Comparison of ENCODE assay signal across 8 cellular contexts in the genomic region with DNA sequence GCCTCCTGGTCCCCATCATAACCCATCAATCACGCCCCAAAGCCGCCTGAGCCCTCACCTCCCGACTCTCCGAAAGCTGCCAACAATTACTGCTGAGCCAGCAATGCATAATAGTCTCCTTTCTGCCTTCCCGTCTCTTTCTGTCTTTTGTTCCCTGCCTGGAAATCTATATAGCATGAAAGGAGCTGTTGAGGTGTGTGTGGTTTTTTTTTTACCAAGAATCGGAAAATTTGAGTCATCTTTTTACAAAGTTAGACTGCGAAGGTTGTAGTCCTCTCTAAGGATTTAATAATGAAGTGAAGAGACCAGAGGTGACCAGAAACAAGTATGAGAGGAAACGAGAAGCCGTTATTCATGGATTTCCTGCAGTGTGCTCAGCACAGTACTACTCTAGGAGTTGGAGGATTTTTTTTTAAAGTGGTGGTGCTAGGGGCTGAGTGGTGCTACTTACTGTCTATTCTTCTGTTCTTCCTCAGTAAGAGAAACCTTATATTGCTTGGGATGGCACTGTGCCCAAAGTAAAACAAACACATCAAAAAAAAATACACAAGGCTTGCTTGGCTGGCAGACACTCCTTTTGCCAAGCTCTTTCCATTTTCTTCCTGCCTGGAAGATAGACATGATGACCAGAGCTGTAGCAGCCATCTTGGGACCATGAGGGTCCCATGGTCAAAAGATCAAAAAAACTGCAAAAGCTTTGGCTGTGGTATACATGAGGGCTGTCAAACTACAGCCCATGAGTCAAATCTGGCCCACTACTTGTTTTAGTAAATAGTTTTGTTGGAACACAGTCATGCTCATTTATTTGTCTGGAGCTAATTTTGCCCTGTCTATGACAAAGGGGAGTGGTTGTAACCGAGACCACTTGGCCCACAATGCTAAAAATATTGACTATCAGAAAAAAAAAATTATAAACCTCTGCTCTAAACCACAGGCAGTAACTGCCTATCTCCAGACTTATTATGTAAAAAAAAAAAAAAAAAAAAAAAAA. TPM values are rescaled to one million over a fixed set of nuclear protein-coding genes. Genes with fewer than 3 reads are reported as not detected.
DNase-seq lines count a peak whose midpoint lies in the region; ATAC-seq, FAIRE-seq and TF ChIP-seq lines count a peak whose summit lies in the region.

No MANE protein-coding gene starts in this region.

- DNase-seq in COLO829 (ENCODE audit: low spot score), result peak; percentile 77
- peak; percentile 60 for DNase-seq in IMR-90
- DNase-seq in bronchial epithelial cell (ENCODE audit: low read depth), result no peak
- no peak for DNase-seq in neural progenitor cell (ENCODE audit: low spot score)
- DNase-seq in RWPE1 (ENCODE audit: low spot score), result no peak
- DNase-seq in AG08395 (ENCODE audit: low spot score), result no peak

- in situ Hi-C loops in IMR-90 (cut with MboI; ENCODE audit: low sequenced_read_pairs), result no loop called here

- no peak for TF ChIP-seq CTCF in IMR-90 (conservative IDR thresholded peaks at IDR 0.05; ENCODE audit: low read depth, low read length)
- no peak for TF ChIP-seq CTCF in bronchial epithelial cell (IDR thresholded peaks at IDR 0.05; ENCODE audit: insufficient read depth, low read length, severe bottlenecking)
- TF ChIP-seq CTCF in neural progenitor cell (IDR thresholded peaks at IDR 0.05), result no peak
- TF ChIP-seq CTCF in RWPE1 (conservative IDR thresholded peaks at IDR 0.05; ENCODE audit: low read depth), result no peak

- H3K79me1 ChIP-seq in IMR-90 (ENCODE audit: low read depth in 1 of 2, low read length in 2 of 2), result no peaks in the 10 kb centered on the region

- peak overlapping the region; percentile 11; the same call in 1 of the 3 replicates for H2BK15ac ChIP-seq in IMR-90 (ENCODE audit: low read depth, low read length)

- H3K4me1 ChIP-seq in IMR-90 (ENCODE audit: control insufficient read depth, insufficient read depth, low read length) (peaks cover 5% of the 10 kb centered on the region; the same call in 1 of the 2 replicates), neural progenitor cell (no peaks in the 10 kb centered on the region)

- peak overlapping the region; percentile 77 for H3K4ac ChIP-seq in IMR-90 (ENCODE audit: low read depth, low read length)

- CTCF ChIA-PET in IMR-90 (lab: Yijun Ruan, JAX), result interaction anchor here (0.6 to 1.8 kb wide), 13 partner anchors 8 to 258 kb away, joined by 3 to 24 read pairs (median 3); no protein-coding TSS in a partner anchor
- CTCF ChIA-PET in RWPE1 (lab: Yijun Ruan, JAX), result interaction anchor here (0.6 to 1.4 kb wide), 7 partner anchors 10 to 307 kb away, joined by 3 to 7 read pairs (median 4); no protein-coding TSS in a partner anchor

- TF ChIP-seq RAD21 in IMR-90 (IDR thresholded peaks at IDR 0.05; ENCODE audit: low read length), result no peak

- POLR2A ChIA-PET in IMR-90 (lab: Charles Lee; ENCODE audit: unreplicated experiment), result interaction anchor here (1.4 kb wide), 1 partner anchor 183 kb away, joined by 3 read pairs; no protein-coding TSS in a partner anchor
- POLR2A ChIA-PET in RWPE1 (lab: Yijun Ruan, JAX; ENCODE audit: low non-redundant PET), result interaction anchor here (0.6 to 0.7 kb wide), 2 partner anchors 45 to 110 kb away, joined by 3 to 4 read pairs; no protein-coding TSS in a partner anchor

- FAIRE-seq in bronchial epithelial cell (lab: Jason Lieb, UNC), result peak; percentile 13

- no peak overlapping the region for H4K5ac ChIP-seq in IMR-90 (ENCODE audit: low read depth, low read length)

- H3K27ac ChIP-seq in IMR-90 (ENCODE audit: insufficient read depth, low read length) (peak overlapping the region; percentile 13; the same call in 1 of the 2 replicates), neural progenitor cell (no peak overlapping the region), RWPE1 (no peak overlapping the region)

- H3K9me3 ChIP-seq in IMR-90 (ENCODE audit: control insufficient read depth, insufficient read depth, low read length) (no peaks in the 10 kb centered on the region; the same call in 1 of the 2 replicates), neural progenitor cell (ENCODE audit: low read depth) (no peaks in the 10 kb centered on the region)

- WGBS in IMR-90 (ENCODE audit: extremely low coverage in 2 of 2, insufficient read length in 1 of 2), 2 experiments, result 20% methylated on average over 2 of the region's 10 CpGs; no CpG with 5 or more reads in 1 of the 2 experiments

- H2BK5ac ChIP-seq in IMR-90 (ENCODE audit: low read depth, low read length, poor library complexity, severe bottlenecking), result no peak overlapping the region

- H3K18ac ChIP-seq in IMR-90 (ENCODE audit: low read depth, low read length), result peak overlapping the region; percentile 13; the same call in 1 of the 2 replicates

- H4K20me1 ChIP-seq in IMR-90 (ENCODE audit: insufficient read depth, low read length) (no peaks in the 10 kb centered on the region), neural progenitor cell (ENCODE audit: low read depth) (no peaks in the 10 kb centered on the region)

- peaks cover 14% of the 10 kb centered on the region for H3K4me1 Mint-ChIP-seq in neural progenitor cell

- peak overlapping the region; percentile 60; the same call in 1 of the 2 replicates for H3K23ac ChIP-seq in IMR-90 (ENCODE audit: low read depth, low read length)

- H3K4me3 Mint-ChIP-seq in neural progenitor cell, result peak overlapping the region; percentile 33

- no peak overlapping the region for H4K91ac ChIP-seq in IMR-90 (ENCODE audit: insufficient read depth, low read depth, low read length)

- ATAC-seq in IMR-90 (ENCODE audit: low read depth) (peak; percentile 27), GM18870 (IDR thresholded peaks at IDR 0.05; ENCODE audit: unreplicated experiment) (no peak), HG02759 (IDR thresholded peaks at IDR 0.05; ENCODE audit: unreplicated experiment) (no peak)

- peak overlapping the region; percentile 26 for H2BK120ac ChIP-seq in IMR-90 (ENCODE audit: low read depth, low read length)

- peak overlapping the region; percentile 5; the same call in 1 of the 2 replicates for H3K4me2 ChIP-seq in IMR-90 (ENCODE audit: low read depth, low read length)
- H3K4me2 ChIP-seq in neural progenitor cell, result no peak overlapping the region

- peak overlapping the region; percentile 72 for H2AFZ ChIP-seq in IMR-90 (replicated peaks; ENCODE audit: low read length, poor library complexity)
- H2AFZ ChIP-seq in neural progenitor cell (replicated peaks), result peak overlapping the region; percentile 52

- peak overlapping the region in 1 of 2 experiments; percentile 39; a peak in 1 of 4 replicates for H4K8ac ChIP-seq in IMR-90 (ENCODE audit: low read depth in 2 of 2, low read length in 2 of 2)

- H3K27me3 ChIP-seq in IMR-90 (ENCODE audit: control insufficient read depth, insufficient read depth, low read length), result no peaks in the 10 kb centered on the region
- H3K27me3 ChIP-seq in bronchial epithelial cell (ENCODE audit: control insufficient read depth, insufficient read depth, low read length), result no peaks in the 10 kb centered on the region
- no peaks in the 10 kb centered on the region for H3K27me3 ChIP-seq in neural progenitor cell

- H2BK20ac ChIP-seq in IMR-90 (ENCODE audit: low read depth, low read length), result 0 out of 2 replicates have a peak overlapping the region, but pooled peaks have one; percentile 20

- BruUV-seq in IMR-90 (replicated peaks; lab: Mats Ljungman, UMichigan), result no TSS peak

- no peaks in the 10 kb centered on the region for H3F3A ChIP-seq in neural progenitor cell (ENCODE audit: low read depth)

- H3K27ac Mint-ChIP-seq in neural progenitor cell, result no peak overlapping the region

- H3K9ac ChIP-seq in IMR-90 (ENCODE audit: low read depth, low read length), result no peak overlapping the region
- no peak overlapping the region for H3K9ac ChIP-seq in neural progenitor cell

- H2AK5ac ChIP-seq in IMR-90 (ENCODE audit: low read depth, low read length), result no peak overlapping the region; the same call in 1 of the 2 replicates

- H3K56ac ChIP-seq in IMR-90 (ENCODE audit: extremely low read depth, insufficient read depth, low read length), result no peak overlapping the region

- H3K27me3 Mint-ChIP-seq in neural progenitor cell (ENCODE audit: insufficient read depth, low read depth), result peaks cover 11% of the 10 kb centered on the region

- H3K9me1 ChIP-seq in IMR-90 (ENCODE audit: insufficient read depth, low read length), result no peaks in the 10 kb centered on the region; the same call in 1 of the 2 replicates

- no peaks in the 10 kb centered on the region for H3K36me3 Mint-ChIP-seq in neural progenitor cell

- dilution Hi-C loops in IMR-90 (cut with HindIII; ENCODE audit: low sequenced_read_pairs, unreplicated experiment), result no loop called here

- no peaks in the 10 kb centered on the region for H3K36me3 ChIP-seq in IMR-90 (ENCODE audit: control insufficient read depth, insufficient read depth, low read length)
- H3K36me3 ChIP-seq in bronchial epithelial cell (ENCODE audit: control insufficient read depth, insufficient read depth, low read length), result no peaks in the 10 kb centered on the region
- no peaks in the 10 kb centered on the region for H3K36me3 ChIP-seq in neural progenitor cell

- H3K79me2 ChIP-seq in neural progenitor cell (ENCODE audit: low read depth), result no peaks in the 10 kb centered on the region

- H2AK9ac ChIP-seq in IMR-90 (replicated peaks; ENCODE audit: low read depth, low read length, poor library complexity), result no peak overlapping the region

- H3K4me3 ChIP-seq in IMR-90 (ENCODE audit: insufficient read depth, low read depth, low read length) (no peak overlapping the region), bronchial epithelial cell (ENCODE audit: low read depth, low read length) (no peak overlapping the region), neural progenitor cell (no peak overlapping the region)

- intact Hi-C loops in IMR-90 (cut with micrococcal nuclease), result loop anchor here (2.0 to 10.0 kb wide), 3 partner anchors 56 to 334 kb away; a partner anchor contains a TSS

- TF ChIP-seq POLR2A in IMR-90 (IDR thresholded peaks at IDR 0.05; ENCODE audit: low read depth, low read length), result no peak

- peak overlapping the region; percentile 32; the same call in 1 of the 2 replicates for H3K14ac ChIP-seq in IMR-90 (replicated peaks; ENCODE audit: low read depth, low read length)

- no peaks in the 10 kb centered on the region for H3K9me3 Mint-ChIP-seq in neural progenitor cell

TF ChIP-seq in IMR-90, 13 proteins besides CTCF, POLR2A, EP300 and RAD21 (continues in another document):
- no peak for TF ChIP-seq BHLHE40 (IDR thresholded peaks at IDR 0.05; ENCODE audit: low read depth, low read length)

RNA-seq across cellular contexts. Expression of a gene that starts 37.3 kb away (rescaled TPM):
- total RNA-seq in IMR-90 (2012; rRNA removed), result 6.3 and 6.4 TPM in 2 replicates
- polyA plus RNA-seq in IMR-90 (2012; rRNA removed), result 3.9 and 4.6 TPM in 2 replicates
- 3.7 and 5.1 TPM in 2 replicates for polyA plus RNA-seq in IMR-90 (2012; cell fraction: cytosol; rRNA removed)
- polyA plus RNA-seq in IMR-90 (2012; cell fraction: nucleus; rRNA removed; ENCODE audit: low replicate concordance), result 3.2 and 5.1 TPM in 2 replicates
- total RNA-seq in bronchial epithelial cell, result 14.5 TPM in 2 replicates
- 15.0 and 18.1 TPM in 2 replicates for total RNA-seq in neural progenitor cell (ENCODE audit: low replicate concordance)

RNA-seq across cellular contexts. Expression of a gene that starts 55.5 kb away (rescaled TPM):
- total RNA-seq in IMR-90 (2012; rRNA removed), result 53.6 and 64.7 TPM in 2 replicates
- 18.0 and 19.4 TPM in 2 replicates for polyA plus RNA-seq in IMR-90 (2012; rRNA removed)
- 3.2 TPM in 2 replicates for polyA plus RNA-seq in IMR-90 (2012; cell fraction: cytosol; rRNA removed)
- 11.3 and 61.2 TPM in 2 replicates for polyA plus RNA-seq in IMR-90 (2012; cell fraction: nucleus; rRNA removed; ENCODE audit: low replicate concordance)
- total RNA-seq in bronchial epithelial cell, result 52.1 and 54.8 TPM in 2 replicates
- total RNA-seq in neural progenitor cell (ENCODE audit: low replicate concordance), result 32.7 and 39.0 TPM in 2 replicates

Comparison
In these comparisons a context has a peak if more than half of its experiments do, and no peak if none do; other contexts are left out.
1. DNase-seq: peak in COLO829 (single experiment) and IMR-90 (single experiment); none in bronchial epithelial cell (single experiment), neural progenitor cell (single experiment), RWPE1 (single experiment) and AG08395 (single experiment).